8 cellular contexts compared by ENCODE assay signal in the genomic region with DNA sequence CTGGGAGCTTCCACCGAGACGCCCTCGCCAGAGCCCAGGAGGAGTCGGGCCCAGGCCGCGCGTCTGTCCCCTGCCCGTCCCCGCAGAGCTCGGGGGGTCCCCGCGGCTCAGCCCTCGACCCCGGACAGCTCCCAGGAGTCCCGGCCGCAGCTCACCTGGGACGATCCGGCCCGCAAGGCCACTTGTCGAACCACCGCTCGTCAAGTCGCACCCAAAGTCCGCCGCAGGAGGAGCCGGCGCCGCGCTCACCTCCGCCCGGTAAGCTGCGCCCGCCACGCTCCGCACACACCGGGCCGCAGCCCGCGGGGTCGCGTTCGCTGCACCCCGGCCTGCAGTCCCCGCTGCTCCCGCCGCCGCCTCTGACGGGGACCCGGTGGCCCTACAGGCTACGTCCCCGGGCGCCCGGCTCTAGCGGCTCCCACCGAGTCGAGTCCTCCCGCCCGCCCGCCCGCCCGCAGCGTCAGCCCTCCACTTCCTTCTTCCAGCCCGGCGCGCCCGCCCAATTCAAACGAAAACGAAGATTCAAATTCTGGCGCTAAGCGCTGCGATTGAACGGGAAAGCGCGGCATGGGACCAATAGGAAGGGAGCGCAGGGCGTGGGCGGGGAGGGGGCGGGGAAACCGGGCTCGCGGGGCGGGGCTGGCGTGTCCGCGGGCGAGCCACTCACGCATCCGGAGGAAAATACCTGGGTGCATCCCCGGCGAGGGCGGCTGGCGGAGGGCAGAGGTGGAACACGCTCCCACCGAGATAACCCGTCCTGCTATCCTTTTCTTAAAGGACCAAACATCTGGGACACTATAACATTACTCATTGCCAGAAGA. TPM values are rescaled to one million over a fixed set of nuclear protein-coding genes. Genes with fewer than 3 reads are reported as not detected.
A peak's percentile ranks its signal among the peaks of the same experiment; 100 is the strongest.
DNase-seq lines count a peak whose midpoint lies in the region; ATAC-seq, FAIRE-seq and TF ChIP-seq lines count a peak whose summit lies in the region.

A gene with protein sequence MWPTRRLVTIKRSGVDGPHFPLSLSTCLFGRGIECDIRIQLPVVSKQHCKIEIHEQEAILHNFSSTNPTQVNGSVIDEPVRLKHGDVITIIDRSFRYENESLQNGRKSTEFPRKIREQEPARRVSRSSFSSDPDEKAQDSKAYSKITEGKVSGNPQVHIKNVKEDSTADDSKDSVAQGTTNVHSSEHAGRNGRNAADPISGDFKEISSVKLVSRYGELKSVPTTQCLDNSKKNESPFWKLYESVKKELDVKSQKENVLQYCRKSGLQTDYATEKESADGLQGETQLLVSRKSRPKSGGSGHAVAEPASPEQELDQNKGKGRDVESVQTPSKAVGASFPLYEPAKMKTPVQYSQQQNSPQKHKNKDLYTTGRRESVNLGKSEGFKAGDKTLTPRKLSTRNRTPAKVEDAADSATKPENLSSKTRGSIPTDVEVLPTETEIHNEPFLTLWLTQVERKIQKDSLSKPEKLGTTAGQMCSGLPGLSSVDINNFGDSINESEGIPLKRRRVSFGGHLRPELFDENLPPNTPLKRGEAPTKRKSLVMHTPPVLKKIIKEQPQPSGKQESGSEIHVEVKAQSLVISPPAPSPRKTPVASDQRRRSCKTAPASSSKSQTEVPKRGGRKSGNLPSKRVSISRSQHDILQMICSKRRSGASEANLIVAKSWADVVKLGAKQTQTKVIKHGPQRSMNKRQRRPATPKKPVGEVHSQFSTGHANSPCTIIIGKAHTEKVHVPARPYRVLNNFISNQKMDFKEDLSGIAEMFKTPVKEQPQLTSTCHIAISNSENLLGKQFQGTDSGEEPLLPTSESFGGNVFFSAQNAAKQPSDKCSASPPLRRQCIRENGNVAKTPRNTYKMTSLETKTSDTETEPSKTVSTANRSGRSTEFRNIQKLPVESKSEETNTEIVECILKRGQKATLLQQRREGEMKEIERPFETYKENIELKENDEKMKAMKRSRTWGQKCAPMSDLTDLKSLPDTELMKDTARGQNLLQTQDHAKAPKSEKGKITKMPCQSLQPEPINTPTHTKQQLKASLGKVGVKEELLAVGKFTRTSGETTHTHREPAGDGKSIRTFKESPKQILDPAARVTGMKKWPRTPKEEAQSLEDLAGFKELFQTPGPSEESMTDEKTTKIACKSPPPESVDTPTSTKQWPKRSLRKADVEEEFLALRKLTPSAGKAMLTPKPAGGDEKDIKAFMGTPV (N-terminal part only) (minus strand): TSS at position 480 of the 821 bp plus-strand sequence. CDS start 756 bp downstream, outside the sequence.

- FAIRE-seq in pancreas (lab: Jason Lieb, UNC), result no peak

- peaks cover 32 to 40% of the 10 kb centered on the region in 2 donors for H3K36me3 Mint-ChIP-seq in activated naive CD4-positive, alpha-beta T cell treated with anti-CD3 and anti-CD28 coated beads, Interleukin-2, amount 50 U/mL, for 72 hours

- H3K27ac ChIP-seq in pancreas, result no peak within 1 kb of the TSS
- H3K27ac ChIP-seq in tibial artery, result no peak within 1 kb of the TSS

- DNase-seq in GM12864 (ENCODE audit: low read depth) (peak; percentile 78), NCI-H1048 (lab: John Stamatoyannopoulos, UW) (peak; percentile 87), SKM-1 treated with dmso at 0.1 percent for 144 hours (lab: John Stamatoyannopoulos, UW; ENCODE audit: unreplicated experiment) (peak; percentile 92), Right ventricle myocardium superior (peak; percentile 89), pancreas (peak; percentile 65 to 84 (median 78)), tibial artery (peak; percentile 82 to 85)
- peak; percentile 88 to 91 for DNase-seq in activated naive CD4-positive, alpha-beta T cell treated with anti-CD3 and anti-CD28 coated beads, Interleukin-2, amount 50 U/mL, for 72 hours (ENCODE audit: low spot score in 2 of 2)

- intact Hi-C loops in Right ventricle myocardium superior (cut with DNase I) (no loop called here), pancreas (cut with DNase I) (no loop called here), tibial artery (cut with DNase I; ENCODE audit: low total_unique reads) (no loop called here)

- no peak for TF ChIP-seq CTCF in GM12864 (IDR thresholded peaks at IDR 0.05; ENCODE audit: low read depth, low read length, missing control alignments)
- no peak for TF ChIP-seq CTCF in pancreas (IDR thresholded peaks at IDR 0.05)
- no peak for TF ChIP-seq CTCF in tibial artery (IDR thresholded peaks at IDR 0.05)

- H3K4me1 ChIP-seq in pancreas (peaks cover 5 to 8% (median 6%) of the 10 kb centered on the region in 3 donors), tibial artery (peaks cover 5 to 25% (median 17%) of the 10 kb centered on the region in 4 donors)

- H3K9me3 ChIP-seq in pancreas (no peaks in the 10 kb centered on the region), tibial artery (no peaks in the 10 kb centered on the region)

- no peaks in the 10 kb centered on the region for H3K9me3 Mint-ChIP-seq in activated naive CD4-positive, alpha-beta T cell treated with anti-CD3 and anti-CD28 coated beads, Interleukin-2, amount 50 U/mL, for 72 hours

- ATAC-seq in HG02610 (IDR thresholded peaks at IDR 0.05; ENCODE audit: unreplicated experiment) (peak; percentile 78), Right ventricle myocardium superior (ENCODE audit: poor library complexity) (peak; percentile 98), pancreas (peak; percentile 97 to 98 (median 98))
- ATAC-seq in activated naive CD4-positive, alpha-beta T cell treated with anti-CD3 and anti-CD28 coated beads, Interleukin-2, amount 50 U/mL, for 72 hours, result peak; percentile 91 to 92

- WGBS in pancreas, 2 donors, result 1% methylated on average over 73 to 95 of the region's 95 CpGs

- H3K27ac Mint-ChIP-seq in activated naive CD4-positive, alpha-beta T cell treated with anti-CD3 and anti-CD28 coated beads, Interleukin-2, amount 50 U/mL, for 72 hours, result peak within 1 kb of the TSS; percentile 92 to 98

- H3K36me3 ChIP-seq in pancreas (no peaks in the 10 kb centered on the region), tibial artery (no peaks in the 10 kb centered on the region)

- peaks cover 0 to 28% (median 4%) of the 10 kb centered on the region in 4 donors for H3K27me3 ChIP-seq in pancreas
- peaks cover 0 to 34% of the 10 kb centered on the region in 2 donors for H3K27me3 ChIP-seq in tibial artery

- peak within 1 kb of the TSS; percentile 99 for H3K4me3 ChIP-seq in GM12864 (ENCODE audit: low read depth, low read length)
- peak within 1 kb of the TSS; percentile 24 to 78 (median 42) for H3K4me3 ChIP-seq in pancreas
- H3K4me3 ChIP-seq in tibial artery, result peak within 1 kb of the TSS; percentile 54 to 58

RNA-seq across cellular contexts. Expression of the gene that starts here (rescaled TPM):
- total RNA-seq in activated naive CD4-positive, alpha-beta T cell treated with anti-CD3 and anti-CD28 coated beads, Interleukin-2, amount 50 U/mL, for 72 hours, result 100 to 1,000 TPM; 221 to 367 TPM
- total RNA-seq in Right ventricle myocardium superior (2.4 TPM), pancreas (1 to 10 TPM in 2 of 6 donors, under 1 TPM in 4; under 0.01 to 3.1 (median 0.60) TPM)
- polyA plus RNA-seq in pancreas, result under 1 TPM; 0.02 to 0.11 TPM

Comparison
In these comparisons a context has a peak if more than half of its experiments do, and no peak if none do; other contexts are left out.
1. RNA of the gene that starts here (total RNA-seq): 221 to 367 TPM in activated naive CD4-positive, alpha-beta T cell treated with anti-CD3 and anti-CD28 coated beads, Interleukin-2, amount 50 U/mL, for 72 hours; 2.4 TPM in Right ventricle myocardium superior (single experiment) and under 0.01 to 3.1 TPM in pancreas; every median in the first group is over 10 times any median in the second.
2. H3K4me3 ChIP-seq: peak in every context shown above with its lines; median percentile 99 in GM12864; 56 in tibial artery; 42 in pancreas.
3. Peak in every context shown above with its lines, with median percentiles within 50 percentile points of each other: DNase-seq and ATAC-seq.